Comparison of ENCODE assay signal across 1 cellular context in the genomic region with DNA sequence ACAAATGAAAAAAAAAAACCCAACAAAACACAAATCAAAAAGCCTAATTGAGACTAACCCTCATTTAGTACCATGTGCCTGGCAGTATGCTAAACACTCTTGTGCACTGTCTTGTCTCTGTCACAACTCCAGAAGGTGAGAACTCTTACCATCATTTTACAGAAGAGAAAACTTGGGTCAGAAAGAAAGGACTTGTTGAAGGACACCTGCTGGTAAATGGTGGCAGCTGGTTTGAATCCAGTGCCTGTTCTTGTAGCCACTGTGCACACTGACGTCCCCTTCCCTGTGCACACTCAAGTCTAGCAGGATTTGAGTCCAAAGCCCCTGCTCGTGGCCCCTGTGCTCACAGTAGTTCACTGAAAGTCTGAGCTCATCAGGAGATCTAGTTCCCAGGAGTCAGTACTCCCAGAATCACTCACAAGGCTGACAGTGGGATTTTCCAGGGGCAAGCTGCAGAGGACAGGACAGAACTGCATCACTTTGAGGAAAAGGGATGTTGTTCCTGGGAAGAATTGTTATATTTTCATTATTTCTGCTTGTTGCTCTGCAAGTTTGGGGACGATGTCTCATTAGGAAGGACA.
A peak's percentile ranks its signal among the peaks of the same experiment; 100 is the strongest.
TF ChIP-seq lines count a peak whose summit lies in the region.

No MANE protein-coding gene starts in this region.

TF ChIP-seq in GM12878, 131 proteins besides CTCF, POLR2A, EP300 and RAD21 (continued from another document and continues in another):
- TF ChIP-seq, protein P1, sequence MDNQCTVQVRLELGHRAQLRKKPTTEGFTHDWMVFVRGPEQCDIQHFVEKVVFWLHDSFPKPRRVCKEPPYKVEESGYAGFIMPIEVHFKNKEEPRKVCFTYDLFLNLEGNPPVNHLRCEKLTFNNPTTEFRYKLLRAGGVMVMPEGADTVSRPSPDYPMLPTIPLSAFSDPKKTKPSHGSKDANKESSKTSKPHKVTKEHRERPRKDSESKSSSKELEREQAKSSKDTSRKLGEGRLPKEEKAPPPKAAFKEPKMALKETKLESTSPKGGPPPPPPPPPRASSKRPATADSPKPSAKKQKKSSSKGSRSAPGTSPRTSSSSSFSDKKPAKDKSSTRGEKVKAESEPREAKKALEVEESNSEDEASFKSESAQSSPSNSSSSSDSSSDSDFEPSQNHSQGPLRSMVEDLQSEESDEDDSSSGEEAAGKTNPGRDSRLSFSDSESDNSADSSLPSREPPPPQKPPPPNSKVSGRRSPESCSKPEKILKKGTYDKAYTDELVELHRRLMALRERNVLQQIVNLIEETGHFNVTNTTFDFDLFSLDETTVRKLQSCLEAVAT (IDR thresholded peaks at IDR 0.05): peak; percentile 52; the same call in 1 of the 2 replicates
- TF ChIP-seq ZNF622 (IDR thresholded peaks at IDR 0.05) (no peak), CREM (IDR thresholded peaks at IDR 0.05; ENCODE audit: low read depth) (no peak), NBN (IDR thresholded peaks at IDR 0.05) (0 out of 2 replicates have a peak, but pooled peaks have one; percentile 43), SRF (IDR thresholded peaks at IDR 0.05; ENCODE audit: low read depth in 2 of 2, low read length in 2 of 2) (no peak), NFXL1 (IDR thresholded peaks at IDR 0.05; ENCODE audit: borderline replicate concordance) (no peak), CHD2 (IDR thresholded peaks at IDR 0.05; ENCODE audit: borderline replicate concordance, low read depth, low read length) (no peak), MXI1 (IDR thresholded peaks at IDR 0.05; ENCODE audit: low read depth, low read length) (no peak), BACH1 (IDR thresholded peaks at IDR 0.05; ENCODE audit: borderline replicate concordance) (no peak), ATF7 (IDR thresholded peaks at IDR 0.05; ENCODE audit: low read depth) (no peak), KDM1A (IDR thresholded peaks at IDR 0.05; ENCODE audit: borderline replicate concordance) (no peak), NR2C1 (IDR thresholded peaks at IDR 0.05) (no peak), CBX3 (IDR thresholded peaks at IDR 0.05; ENCODE audit: borderline replicate concordance, low read depth) (no peak), MYB (IDR thresholded peaks at IDR 0.05; ENCODE audit: borderline replicate concordance, low read depth, low read length) (no peak), RUNX3 (IDR thresholded peaks at IDR 0.05; ENCODE audit: low read length) (peak; percentile 24; the same call in 1 of the 2 replicates), SMC3 (IDR thresholded peaks at IDR 0.05; ENCODE audit: borderline replicate concordance, low read length) (peak; percentile 71), POLR2AphosphoS2 (IDR thresholded peaks at IDR 0.05; ENCODE audit: low read depth, low read length) (no peak), ZNF207 (IDR thresholded peaks at IDR 0.05; ENCODE audit: borderline replicate concordance) (no peak), CBFB (IDR thresholded peaks at IDR 0.05; ENCODE audit: low read depth) (no peak), SMARCA5 (IDR thresholded peaks at IDR 0.05) (0 out of 2 replicates have a peak, but pooled peaks have one; percentile 56), SP1 (IDR thresholded peaks at IDR 0.05; ENCODE audit: low read depth, low read length) (no peak)
- TF ChIP-seq, protein P2, sequence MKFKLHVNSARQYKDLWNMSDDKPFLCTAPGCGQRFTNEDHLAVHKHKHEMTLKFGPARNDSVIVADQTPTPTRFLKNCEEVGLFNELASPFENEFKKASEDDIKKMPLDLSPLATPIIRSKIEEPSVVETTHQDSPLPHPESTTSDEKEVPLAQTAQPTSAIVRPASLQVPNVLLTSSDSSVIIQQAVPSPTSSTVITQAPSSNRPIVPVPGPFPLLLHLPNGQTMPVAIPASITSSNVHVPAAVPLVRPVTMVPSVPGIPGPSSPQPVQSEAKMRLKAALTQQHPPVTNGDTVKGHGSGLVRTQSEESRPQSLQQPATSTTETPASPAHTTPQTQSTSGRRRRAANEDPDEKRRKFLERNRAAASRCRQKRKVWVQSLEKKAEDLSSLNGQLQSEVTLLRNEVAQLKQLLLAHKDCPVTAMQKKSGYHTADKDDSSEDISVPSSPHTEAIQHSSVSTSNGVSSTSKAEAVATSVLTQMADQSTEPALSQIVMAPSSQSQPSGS (IDR thresholded peaks at IDR 0.05; ENCODE audit: low read length): no peak
- TF ChIP-seq, protein P3, sequence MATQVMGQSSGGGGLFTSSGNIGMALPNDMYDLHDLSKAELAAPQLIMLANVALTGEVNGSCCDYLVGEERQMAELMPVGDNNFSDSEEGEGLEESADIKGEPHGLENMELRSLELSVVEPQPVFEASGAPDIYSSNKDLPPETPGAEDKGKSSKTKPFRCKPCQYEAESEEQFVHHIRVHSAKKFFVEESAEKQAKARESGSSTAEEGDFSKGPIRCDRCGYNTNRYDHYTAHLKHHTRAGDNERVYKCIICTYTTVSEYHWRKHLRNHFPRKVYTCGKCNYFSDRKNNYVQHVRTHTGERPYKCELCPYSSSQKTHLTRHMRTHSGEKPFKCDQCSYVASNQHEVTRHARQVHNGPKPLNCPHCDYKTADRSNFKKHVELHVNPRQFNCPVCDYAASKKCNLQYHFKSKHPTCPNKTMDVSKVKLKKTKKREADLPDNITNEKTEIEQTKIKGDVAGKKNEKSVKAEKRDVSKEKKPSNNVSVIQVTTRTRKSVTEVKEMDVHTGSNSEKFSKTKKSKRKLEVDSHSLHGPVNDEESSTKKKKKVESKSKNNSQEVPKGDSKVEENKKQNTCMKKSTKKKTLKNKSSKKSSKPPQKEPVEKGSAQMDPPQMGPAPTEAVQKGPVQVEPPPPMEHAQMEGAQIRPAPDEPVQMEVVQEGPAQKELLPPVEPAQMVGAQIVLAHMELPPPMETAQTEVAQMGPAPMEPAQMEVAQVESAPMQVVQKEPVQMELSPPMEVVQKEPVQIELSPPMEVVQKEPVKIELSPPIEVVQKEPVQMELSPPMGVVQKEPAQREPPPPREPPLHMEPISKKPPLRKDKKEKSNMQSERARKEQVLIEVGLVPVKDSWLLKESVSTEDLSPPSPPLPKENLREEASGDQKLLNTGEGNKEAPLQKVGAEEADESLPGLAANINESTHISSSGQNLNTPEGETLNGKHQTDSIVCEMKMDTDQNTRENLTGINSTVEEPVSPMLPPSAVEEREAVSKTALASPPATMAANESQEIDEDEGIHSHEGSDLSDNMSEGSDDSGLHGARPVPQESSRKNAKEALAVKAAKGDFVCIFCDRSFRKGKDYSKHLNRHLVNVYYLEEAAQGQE (IDR thresholded peaks at IDR 0.05; ENCODE audit: low read depth, low read length): no peak
- TF ChIP-seq, protein P4, sequence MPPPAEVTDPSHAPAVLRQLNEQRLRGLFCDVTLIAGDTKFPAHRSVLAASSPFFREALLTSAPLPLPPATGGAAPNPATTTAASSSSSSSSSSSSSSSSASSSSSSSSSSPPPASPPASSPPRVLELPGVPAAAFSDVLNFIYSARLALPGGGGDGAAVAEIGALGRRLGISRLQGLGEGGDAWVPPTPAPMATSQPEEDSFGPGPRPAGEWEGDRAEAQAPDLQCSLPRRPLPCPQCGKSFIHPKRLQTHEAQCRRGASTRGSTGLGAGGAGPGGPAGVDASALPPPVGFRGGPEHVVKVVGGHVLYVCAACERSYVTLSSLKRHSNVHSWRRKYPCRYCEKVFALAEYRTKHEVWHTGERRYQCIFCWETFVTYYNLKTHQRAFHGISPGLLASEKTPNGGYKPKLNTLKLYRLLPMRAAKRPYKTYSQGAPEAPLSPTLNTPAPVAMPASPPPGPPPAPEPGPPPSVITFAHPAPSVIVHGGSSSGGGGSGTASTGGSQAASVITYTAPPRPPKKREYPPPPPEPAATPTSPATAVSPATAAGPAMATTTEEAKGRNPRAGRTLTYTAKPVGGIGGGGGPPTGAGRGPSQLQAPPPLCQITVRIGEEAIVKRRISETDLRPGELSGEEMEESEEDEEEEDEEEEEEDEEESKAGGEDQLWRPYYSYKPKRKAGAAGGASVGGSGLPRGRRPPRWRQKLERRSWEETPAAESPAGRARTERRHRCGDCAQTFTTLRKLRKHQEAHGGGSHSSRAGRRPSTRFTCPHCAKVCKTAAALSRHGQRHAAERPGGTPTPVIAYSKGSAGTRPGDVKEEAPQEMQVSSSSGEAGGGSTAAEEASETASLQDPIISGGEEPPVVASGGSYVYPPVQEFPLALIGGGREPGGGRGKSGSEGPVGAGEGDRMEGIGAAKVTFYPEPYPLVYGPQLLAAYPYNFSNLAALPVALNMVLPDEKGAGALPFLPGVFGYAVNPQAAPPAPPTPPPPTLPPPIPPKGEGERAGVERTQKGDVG (CRISPR knock-in tag; IDR thresholded peaks at IDR 0.05): no peak
- TF ChIP-seq, protein P5, sequence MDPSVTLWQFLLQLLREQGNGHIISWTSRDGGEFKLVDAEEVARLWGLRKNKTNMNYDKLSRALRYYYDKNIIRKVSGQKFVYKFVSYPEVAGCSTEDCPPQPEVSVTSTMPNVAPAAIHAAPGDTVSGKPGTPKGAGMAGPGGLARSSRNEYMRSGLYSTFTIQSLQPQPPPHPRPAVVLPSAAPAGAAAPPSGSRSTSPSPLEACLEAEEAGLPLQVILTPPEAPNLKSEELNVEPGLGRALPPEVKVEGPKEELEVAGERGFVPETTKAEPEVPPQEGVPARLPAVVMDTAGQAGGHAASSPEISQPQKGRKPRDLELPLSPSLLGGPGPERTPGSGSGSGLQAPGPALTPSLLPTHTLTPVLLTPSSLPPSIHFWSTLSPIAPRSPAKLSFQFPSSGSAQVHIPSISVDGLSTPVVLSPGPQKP (IDR thresholded peaks at IDR 0.05; ENCODE audit: low read depth, low read length): no peak
- TF ChIP-seq, protein P6, sequence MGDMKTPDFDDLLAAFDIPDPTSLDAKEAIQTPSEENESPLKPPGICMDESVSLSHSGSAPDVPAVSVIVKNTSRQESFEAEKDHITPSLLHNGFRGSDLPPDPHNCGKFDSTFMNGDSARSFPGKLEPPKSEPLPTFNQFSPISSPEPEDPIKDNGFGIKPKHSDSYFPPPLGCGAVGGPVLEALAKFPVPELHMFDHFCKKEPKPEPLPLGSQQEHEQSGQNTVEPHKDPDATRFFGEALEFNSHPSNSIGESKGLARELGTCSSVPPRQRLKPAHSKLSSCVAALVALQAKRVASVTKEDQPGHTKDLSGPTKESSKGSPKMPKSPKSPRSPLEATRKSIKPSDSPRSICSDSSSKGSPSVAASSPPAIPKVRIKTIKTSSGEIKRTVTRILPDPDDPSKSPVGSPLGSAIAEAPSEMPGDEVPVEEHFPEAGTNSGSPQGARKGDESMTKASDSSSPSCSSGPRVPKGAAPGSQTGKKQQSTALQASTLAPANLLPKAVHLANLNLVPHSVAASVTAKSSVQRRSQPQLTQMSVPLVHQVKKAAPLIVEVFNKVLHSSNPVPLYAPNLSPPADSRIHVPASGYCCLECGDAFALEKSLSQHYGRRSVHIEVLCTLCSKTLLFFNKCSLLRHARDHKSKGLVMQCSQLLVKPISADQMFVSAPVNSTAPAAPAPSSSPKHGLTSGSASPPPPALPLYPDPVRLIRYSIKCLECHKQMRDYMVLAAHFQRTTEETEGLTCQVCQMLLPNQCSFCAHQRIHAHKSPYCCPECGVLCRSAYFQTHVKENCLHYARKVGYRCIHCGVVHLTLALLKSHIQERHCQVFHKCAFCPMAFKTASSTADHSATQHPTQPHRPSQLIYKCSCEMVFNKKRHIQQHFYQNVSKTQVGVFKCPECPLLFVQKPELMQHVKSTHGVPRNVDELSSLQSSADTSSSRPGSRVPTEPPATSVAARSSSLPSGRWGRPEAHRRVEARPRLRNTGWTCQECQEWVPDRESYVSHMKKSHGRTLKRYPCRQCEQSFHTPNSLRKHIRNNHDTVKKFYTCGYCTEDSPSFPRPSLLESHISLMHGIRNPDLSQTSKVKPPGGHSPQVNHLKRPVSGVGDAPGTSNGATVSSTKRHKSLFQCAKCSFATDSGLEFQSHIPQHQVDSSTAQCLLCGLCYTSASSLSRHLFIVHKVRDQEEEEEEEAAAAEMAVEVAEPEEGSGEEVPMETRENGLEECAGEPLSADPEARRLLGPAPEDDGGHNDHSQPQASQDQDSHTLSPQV (IDR thresholded peaks at IDR 0.05): no peak
- TF ChIP-seq, protein P7, sequence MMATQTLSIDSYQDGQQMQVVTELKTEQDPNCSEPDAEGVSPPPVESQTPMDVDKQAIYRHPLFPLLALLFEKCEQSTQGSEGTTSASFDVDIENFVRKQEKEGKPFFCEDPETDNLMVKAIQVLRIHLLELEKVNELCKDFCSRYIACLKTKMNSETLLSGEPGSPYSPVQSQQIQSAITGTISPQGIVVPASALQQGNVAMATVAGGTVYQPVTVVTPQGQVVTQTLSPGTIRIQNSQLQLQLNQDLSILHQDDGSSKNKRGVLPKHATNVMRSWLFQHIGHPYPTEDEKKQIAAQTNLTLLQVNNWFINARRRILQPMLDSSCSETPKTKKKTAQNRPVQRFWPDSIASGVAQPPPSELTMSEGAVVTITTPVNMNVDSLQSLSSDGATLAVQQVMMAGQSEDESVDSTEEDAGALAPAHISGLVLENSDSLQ (IDR thresholded peaks at IDR 0.05): peak; percentile 9; the same call in 1 of the 2 replicates
- TF ChIP-seq, protein P8, sequence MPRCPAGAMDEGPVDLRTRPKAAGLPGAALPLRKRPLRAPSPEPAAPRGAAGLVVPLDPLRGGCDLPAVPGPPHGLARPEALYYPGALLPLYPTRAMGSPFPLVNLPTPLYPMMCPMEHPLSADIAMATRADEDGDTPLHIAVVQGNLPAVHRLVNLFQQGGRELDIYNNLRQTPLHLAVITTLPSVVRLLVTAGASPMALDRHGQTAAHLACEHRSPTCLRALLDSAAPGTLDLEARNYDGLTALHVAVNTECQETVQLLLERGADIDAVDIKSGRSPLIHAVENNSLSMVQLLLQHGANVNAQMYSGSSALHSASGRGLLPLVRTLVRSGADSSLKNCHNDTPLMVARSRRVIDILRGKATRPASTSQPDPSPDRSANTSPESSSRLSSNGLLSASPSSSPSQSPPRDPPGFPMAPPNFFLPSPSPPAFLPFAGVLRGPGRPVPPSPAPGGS (IDR thresholded peaks at IDR 0.05; ENCODE audit: borderline replicate concordance, insufficient read depth, low read depth, low read length, poor library complexity, severe bottlenecking): no peak
- TF ChIP-seq, protein P9, sequence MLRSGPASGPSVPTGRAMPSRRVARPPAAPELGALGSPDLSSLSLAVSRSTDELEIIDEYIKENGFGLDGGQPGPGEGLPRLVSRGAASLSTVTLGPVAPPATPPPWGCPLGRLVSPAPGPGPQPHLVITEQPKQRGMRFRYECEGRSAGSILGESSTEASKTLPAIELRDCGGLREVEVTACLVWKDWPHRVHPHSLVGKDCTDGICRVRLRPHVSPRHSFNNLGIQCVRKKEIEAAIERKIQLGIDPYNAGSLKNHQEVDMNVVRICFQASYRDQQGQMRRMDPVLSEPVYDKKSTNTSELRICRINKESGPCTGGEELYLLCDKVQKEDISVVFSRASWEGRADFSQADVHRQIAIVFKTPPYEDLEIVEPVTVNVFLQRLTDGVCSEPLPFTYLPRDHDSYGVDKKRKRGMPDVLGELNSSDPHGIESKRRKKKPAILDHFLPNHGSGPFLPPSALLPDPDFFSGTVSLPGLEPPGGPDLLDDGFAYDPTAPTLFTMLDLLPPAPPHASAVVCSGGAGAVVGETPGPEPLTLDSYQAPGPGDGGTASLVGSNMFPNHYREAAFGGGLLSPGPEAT (IDR thresholded peaks at IDR 0.05; ENCODE audit: low read depth): no peak
